8 cellular contexts compared by ENCODE assay signal in the genomic region with DNA sequence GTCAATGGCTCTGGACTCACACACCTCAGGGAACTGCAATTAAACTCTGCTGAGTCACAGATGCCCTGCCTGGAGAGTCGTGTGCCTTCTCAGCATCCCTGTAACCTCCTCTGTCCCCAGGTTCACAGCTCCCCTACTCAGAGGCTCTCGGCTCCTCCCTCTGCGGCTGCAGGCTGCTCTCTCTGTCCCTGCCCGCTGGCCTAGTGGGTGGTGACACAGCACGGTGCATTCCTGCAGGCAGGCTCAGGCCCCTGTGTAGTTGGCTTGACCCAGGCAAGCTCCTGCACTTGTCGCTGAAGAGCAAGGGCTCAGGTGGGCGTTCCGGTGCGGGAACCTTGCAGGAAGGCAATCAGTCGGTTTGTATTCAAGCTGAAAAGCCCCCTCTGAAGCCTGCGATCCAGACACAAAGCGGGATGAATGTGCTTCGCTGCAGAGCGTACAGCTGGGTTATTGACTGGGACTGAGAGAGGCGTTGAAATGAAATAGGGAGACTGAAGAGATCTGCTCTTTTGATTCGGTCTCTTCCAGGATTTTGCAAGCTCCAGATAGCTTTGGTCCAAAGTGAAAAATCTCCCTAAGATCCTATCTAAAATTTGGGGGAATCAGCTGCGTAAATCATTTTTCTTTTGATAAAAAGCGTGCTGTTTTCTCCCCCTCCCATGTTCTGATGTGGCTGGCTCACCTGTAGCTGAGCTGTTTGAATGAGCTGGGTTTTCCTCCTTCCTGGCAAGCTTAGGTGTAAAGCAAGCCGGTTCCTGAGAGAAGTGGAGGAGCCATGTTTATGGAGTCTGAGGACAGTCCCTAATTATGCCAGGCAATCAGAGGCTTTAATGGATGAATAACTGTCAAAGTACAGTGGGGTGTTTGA.
DNase-seq lines count a peak whose midpoint lies in the region; ATAC-seq and TF ChIP-seq lines count a peak whose summit lies in the region.

No MANE protein-coding gene starts in this region.

- ATAC-seq in HG03280 (IDR thresholded peaks at IDR 0.05; ENCODE audit: unreplicated experiment) (peak; percentile 43), lower lobe of right lung (peak; percentile 70 to 73)
- no peak for ATAC-seq in CD8-positive, alpha-beta T cell

- H3K4me1 ChIP-seq in lower lobe of right lung = no peaks in the 10 kb centered on the region
- H3K4me1 ChIP-seq in CD8-positive, alpha-beta T cell (ENCODE audit: insufficient read depth, low read length) = no peaks in the 10 kb centered on the region

- no peaks in the 10 kb centered on the region for H3K9me3 ChIP-seq in lower lobe of right lung
- H3K9me3 ChIP-seq in CD8-positive, alpha-beta T cell (ENCODE audit: low read length) = no peaks in the 10 kb centered on the region

- peaks cover 0 to 9% (median 2%) of the 10 kb centered on the region in 6 donors for H3K9me3 Mint-ChIP-seq in immature natural killer cell
- no peaks in the 10 kb centered on the region for H3K9me3 Mint-ChIP-seq in CD8-positive, alpha-beta T cell

- no peaks in the 10 kb centered on the region for H3K27me3 ChIP-seq in lower lobe of right lung (ENCODE audit: low read depth)
- no peaks in the 10 kb centered on the region for H3K27me3 ChIP-seq in CD8-positive, alpha-beta T cell (ENCODE audit: insufficient read depth, low read length)

- CTCF ChIA-PET in CD8-positive, alpha-beta T cell (lab: Charles Lee) = no interaction called here

- TF ChIP-seq CTCF in lower lobe of right lung (IDR thresholded peaks at IDR 0.05) = no peak
- no peak for TF ChIP-seq CTCF in CD8-positive, alpha-beta T cell (IDR thresholded peaks at IDR 0.05)

- H3K36me3 Mint-ChIP-seq in immature natural killer cell = no peaks in the 10 kb centered on the region
- H3K36me3 Mint-ChIP-seq in CD8-positive, alpha-beta T cell = no peaks in the 10 kb centered on the region

- peaks cover 0 to 3% (median 1%) of the 10 kb centered on the region in 3 donors for H3K27me3 Mint-ChIP-seq in immature natural killer cell (ENCODE audit: low read depth in 3 of 3)
- peaks cover 12% of the 10 kb centered on the region for H3K27me3 Mint-ChIP-seq in CD8-positive, alpha-beta T cell (ENCODE audit: low read depth)

- POLR2A ChIA-PET in CD8-positive, alpha-beta T cell (lab: Charles Lee) = no interaction called here

- no peaks in the 10 kb centered on the region for H3K36me3 ChIP-seq in lower lobe of right lung
- H3K36me3 ChIP-seq in CD8-positive, alpha-beta T cell (ENCODE audit: insufficient read depth, low read length) = no peaks in the 10 kb centered on the region

- H3K4me1 Mint-ChIP-seq in immature natural killer cell = no peaks in the 10 kb centered on the region
- no peaks in the 10 kb centered on the region for H3K4me1 Mint-ChIP-seq in CD8-positive, alpha-beta T cell (ENCODE audit: low read depth)

- H3K27ac ChIP-seq in angular gyrus (ENCODE audit: low read depth, low read length) (peak overlapping the region; percentile 96), lower lobe of right lung (no peak overlapping the region)
- H3K27ac ChIP-seq in CD8-positive, alpha-beta T cell (ENCODE audit: low read depth, low read length) = no peak overlapping the region

- intact Hi-C loops in lower lobe of right lung (cut with DNase I) = no loop called here
- intact Hi-C loops in CD8-positive, alpha-beta T cell (cut with DNase I, micrococcal nuclease) = no loop called here

- no peak overlapping the region for H3K4me3 Mint-ChIP-seq in immature natural killer cell
- no peak overlapping the region for H3K4me3 Mint-ChIP-seq in CD8-positive, alpha-beta T cell

- DNase-seq in DMS53 (lab: John Stamatoyannopoulos, UW) = peak; percentile 90
- DNase-seq in lower lobe of right lung = peak; percentile 49
- no peak for DNase-seq in immature natural killer cell
- DNase-seq in T-helper 1 cell = no peak
- DNase-seq in NOMO-1 (lab: John Stamatoyannopoulos, UW; ENCODE audit: unreplicated experiment in 2 of 2) = no peak
- no peak for DNase-seq in CD8-positive, alpha-beta T cell

- no peak overlapping the region for H3K4me3 ChIP-seq in lower lobe of right lung
- H3K4me3 ChIP-seq in CD8-positive, alpha-beta T cell (ENCODE audit: low read depth, low read length) = no peak overlapping the region

- H3K27ac Mint-ChIP-seq in immature natural killer cell = no peak overlapping the region
- no peak overlapping the region for H3K27ac Mint-ChIP-seq in CD8-positive, alpha-beta T cell

Comparison
In these comparisons a context has a peak if more than half of its experiments do, and no peak if none do; other contexts are left out.
1. DNase-seq: peak in DMS53 (single experiment) and lower lobe of right lung (single experiment); none in immature natural killer cell (0 of 3), T-helper 1 cell (0 of 5), NOMO-1 (0 of 2) and CD8-positive, alpha-beta T cell (0 of 7).